8 cellular contexts compared by ENCODE assay signal in the genomic region with DNA sequence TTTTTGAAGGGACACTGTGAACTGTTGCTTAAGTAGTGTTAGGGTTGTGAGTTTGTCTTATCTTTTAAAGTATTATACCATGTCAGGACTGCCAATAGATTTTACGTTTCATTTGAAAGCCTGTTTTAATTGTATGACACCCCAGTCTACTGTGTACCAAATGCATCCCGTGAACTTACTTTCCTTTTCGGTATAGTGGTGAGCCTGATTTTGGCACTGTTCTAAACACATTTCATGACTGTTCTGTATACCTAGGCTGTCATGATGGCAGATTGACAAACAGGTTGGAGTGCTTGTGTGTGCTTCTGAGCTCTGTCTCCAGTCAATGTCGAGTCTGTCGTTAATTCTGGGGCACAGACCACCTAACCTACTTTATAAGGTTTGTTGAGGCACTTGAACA. TPM values are rescaled to one million over a fixed set of nuclear protein-coding genes. Genes with fewer than 3 reads are reported as not detected.
DNase-seq lines count a peak whose midpoint lies in the region; ATAC-seq and TF ChIP-seq lines count a peak whose summit lies in the region.

No MANE protein-coding gene starts in this region.

- no peaks in the 10 kb centered on the region for H3K4me1 ChIP-seq in prostate gland (replicated peaks)

- H3K27ac ChIP-seq in SU-DHL-6 (ENCODE audit: low read depth, low read length), result no peak overlapping the region
- peak overlapping the region; percentile 90 to 91 for H3K27ac ChIP-seq in prostate gland

- peak overlapping the region; percentile 51 for H3K4me3 ChIP-seq in SU-DHL-6 (ENCODE audit: insufficient read depth, low read length, poor library complexity, severe bottlenecking)
- H3K4me3 ChIP-seq in prostate gland, result peak overlapping the region; percentile 83 to 85

- WGBS in prostate gland, result 0% methylated on average over 5 of the region's 5 CpGs

- no peaks in the 10 kb centered on the region for H3K27me3 ChIP-seq in SU-DHL-6 (ENCODE audit: low read length)
- no peaks in the 10 kb centered on the region for H3K27me3 ChIP-seq in prostate gland (replicated peaks; ENCODE audit: insufficient read depth)

- H3K9me2 ChIP-seq in SU-DHL-6 (replicated peaks; ENCODE audit: insufficient read depth, low read length), result no peaks in the 10 kb centered on the region

- H3K9me3 ChIP-seq in SU-DHL-6 (ENCODE audit: insufficient read depth, low read length) (no peaks in the 10 kb centered on the region), prostate gland (no peaks in the 10 kb centered on the region)

- TF ChIP-seq POLR2A in prostate gland (IDR thresholded peaks at IDR 0.05), result no peak

- intact Hi-C loops in prostate gland (cut with DNase I), result no loop called here

- ATAC-seq in HG02642 (IDR thresholded peaks at IDR 0.05; ENCODE audit: poor library complexity, unreplicated experiment), result peak; percentile 15

- no peaks in the 10 kb centered on the region for H3K36me3 ChIP-seq in SU-DHL-6 (ENCODE audit: low read length)
- no peaks in the 10 kb centered on the region for H3K36me3 ChIP-seq in prostate gland

- H4K20me1 ChIP-seq in SU-DHL-6 (ENCODE audit: low read depth, low read length), result no peaks in the 10 kb centered on the region

- no peaks in the 10 kb centered on the region for H3K79me2 ChIP-seq in SU-DHL-6 (ENCODE audit: insufficient read depth, low read length)

- DNase-seq in NCI-H748 (lab: John Stamatoyannopoulos, UW; ENCODE audit: unreplicated experiment) (peak; percentile 25), NCI-H748 treated with DMSO at 0.1 percent for 48 hours (lab: John Stamatoyannopoulos, UW) (no peak), fibroblast of peridontal ligament (ENCODE audit: extremely low read depth) (peak; percentile 28), prostate gland (ENCODE audit: low spot score) (peak; percentile 53), hippocampal formation (lab: John Stamatoyannopoulos, UW) (no peak), NCI-H446 (lab: John Stamatoyannopoulos, UW) (no peak)

- no peaks in the 10 kb centered on the region for H3F3A ChIP-seq in SU-DHL-6 (ENCODE audit: insufficient read depth)

- peak overlapping the region; percentile 63 for H3K4me2 ChIP-seq in SU-DHL-6 (ENCODE audit: low read depth, low read length, poor library complexity, severe bottlenecking)

- H3K9ac ChIP-seq in SU-DHL-6 (ENCODE audit: low read length), result peak overlapping the region; percentile 52

- TF ChIP-seq CTCF in SU-DHL-6 (IDR thresholded peaks at IDR 0.05; ENCODE audit: insufficient read depth, low read length, poor library complexity, severe bottlenecking), result no peak
- TF ChIP-seq CTCF in prostate gland (IDR thresholded peaks at IDR 0.05), result no peak

- H2AFZ ChIP-seq in SU-DHL-6 (ENCODE audit: low read depth, low read length, severe bottlenecking), result peak overlapping the region; percentile 68

RNA-seq across cellular contexts. Expression of gene PCCA, which starts 0.7 kb away (rescaled TPM):
- 10 to 100 TPM; 52.7 to 66.4 TPM for total RNA-seq in prostate gland

Comparison
In these comparisons a context has a peak if more than half of its experiments do, and no peak if none do; other contexts are left out.
1. DNase-seq: peak in NCI-H748 (single experiment), fibroblast of peridontal ligament (single experiment) and prostate gland (single experiment); none in NCI-H748 treated with DMSO at 0.1 percent for 48 hours (single experiment), hippocampal formation (0 of 2) and NCI-H446 (0 of 2).